ENCODE assay signal across 8 cellular contexts in the genomic region with DNA sequence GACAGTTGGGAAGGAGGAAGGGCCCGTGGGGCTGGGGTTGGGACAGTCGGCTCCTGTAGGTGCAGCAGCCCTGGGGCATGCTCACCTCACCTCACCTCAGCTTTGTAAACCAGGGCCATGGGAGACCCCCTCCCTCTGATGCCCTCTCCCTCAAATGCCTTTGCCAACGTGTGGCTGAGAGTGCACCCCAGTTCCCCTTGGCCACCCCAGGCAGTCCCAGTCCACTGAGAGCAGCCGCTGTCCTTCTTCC. TPM values are rescaled to one million over a fixed set of nuclear protein-coding genes. Genes with fewer than 3 reads are reported as not detected.
DNase-seq lines count a peak whose midpoint lies in the region; TF ChIP-seq lines count a peak whose summit lies in the region.

No MANE protein-coding gene starts in this region.

- H3K36me3 ChIP-seq in prostate gland: no peaks in the 10 kb centered on the region

- POLR2A ChIA-PET in RWPE1 (lab: Yijun Ruan, JAX; ENCODE audit: low non-redundant PET) (interaction anchor here (0.6 kb wide), 1 partner anchor 1214 kb away, joined by 3 read pairs; no protein-coding TSS in a partner anchor), HEK293T (lab: Yijun Ruan, JAX) (interaction anchor here (1.5 to 16.9 kb wide), 8 partner anchors 10 to 80 kb away, joined by 4 to 1436 read pairs (median 160); partner anchors contain the start of genes FRMD8, MALAT1 and SLC25A45)

- TF ChIP-seq CTCF in GM12875 (IDR thresholded peaks at IDR 0.05; ENCODE audit: borderline replicate concordance, insufficient read depth, low read depth, low read length) (no peak), RWPE1 (conservative IDR thresholded peaks at IDR 0.05; ENCODE audit: low read depth) (no peak), prostate gland (IDR thresholded peaks at IDR 0.05) (no peak)

- peaks cover 27% of the 10 kb centered on the region for H3K4me1 ChIP-seq in prostate gland (replicated peaks)

- no peaks in the 10 kb centered on the region for H3K9me3 ChIP-seq in prostate gland

- H3K4me3 ChIP-seq in GM12875 (ENCODE audit: low read depth, low read length) (peak overlapping the region; percentile 44), prostate gland (peak overlapping the region in 1 of 2 donors; percentile 24)

- DNase-seq in RWPE1 (ENCODE audit: low spot score) (no peak), erythroblast (lab: John Stamatoyannopoulos, UW) (peak; percentile 73 to 86), prostate gland (ENCODE audit: low spot score) (no peak), HEK293T (ENCODE audit: extremely low spot score) (no peak), NCI-H510A treated with DMSO at 0.1 percent for 48 hours (lab: John Stamatoyannopoulos, UW) (no peak), DMS79 treated with DMSO at 0.1 percent for 48 hours (lab: John Stamatoyannopoulos, UW) (no peak), superior temporal gyrus (ENCODE audit: extremely low spot score) (no peak)

- no peaks in the 10 kb centered on the region for H3K27me3 ChIP-seq in prostate gland (replicated peaks; ENCODE audit: insufficient read depth)

- CTCF ChIA-PET in RWPE1 (lab: Yijun Ruan, JAX): interaction anchor here (0.6 kb wide), 2 partner anchors 10 to 208 kb away, joined by 5 to 6 read pairs; no protein-coding TSS in a partner anchor
- CTCF ChIA-PET in HEK293T (lab: Yijun Ruan, JAX): interaction anchor here (4.2 kb wide), 1 partner anchor 52 kb away, joined by 40 read pairs; no protein-coding TSS in a partner anchor

- 2% methylated on average over 4 of the region's 4 CpGs for whole genome bisulfite sequencing in prostate gland

- H3K27ac ChIP-seq in RWPE1 (peak overlapping the region; percentile 100), prostate gland (peak overlapping the region; percentile 100)

- intact Hi-C loops in prostate gland (cut with DNase I): loop anchor here (2.0 to 10.0 kb wide), 2 partner anchors 54 to 80 kb away; partner anchors contain the start of gene MALAT1

- TF ChIP-seq POLR2A in erythroblast (IDR thresholded peaks at IDR 0.05; ENCODE audit: low read length) (no peak), prostate gland (IDR thresholded peaks at IDR 0.05) (peak; percentile 46)

TF ChIP-seq in HEK293T, 16 proteins besides CTCF, POLR2A, EP300 and RAD21:
- TF ChIP-seq FOXA1 (IDR thresholded peaks at IDR 0.05) (no peak), ELF4 (IDR thresholded peaks at IDR 0.05) (no peak), ARNT (IDR thresholded peaks at IDR 0.05) (no peak), SUZ12 (IDR thresholded peaks at IDR 0.05) (no peak), LEF1 (IDR thresholded peaks at IDR 0.05; ENCODE audit: borderline replicate concordance) (no peak), CTBP1 (IDR thresholded peaks at IDR 0.05; ENCODE audit: borderline replicate concordance) (no peak), ZNF384 (IDR thresholded peaks at IDR 0.05) (no peak), FOXM1 (IDR thresholded peaks at IDR 0.05; ENCODE audit: borderline replicate concordance) (no peak), TARDBP (IDR thresholded peaks at IDR 0.05) (no peak), SP1 (IDR thresholded peaks at IDR 0.05) (no peak)
- TF ChIP-seq, protein P1, sequence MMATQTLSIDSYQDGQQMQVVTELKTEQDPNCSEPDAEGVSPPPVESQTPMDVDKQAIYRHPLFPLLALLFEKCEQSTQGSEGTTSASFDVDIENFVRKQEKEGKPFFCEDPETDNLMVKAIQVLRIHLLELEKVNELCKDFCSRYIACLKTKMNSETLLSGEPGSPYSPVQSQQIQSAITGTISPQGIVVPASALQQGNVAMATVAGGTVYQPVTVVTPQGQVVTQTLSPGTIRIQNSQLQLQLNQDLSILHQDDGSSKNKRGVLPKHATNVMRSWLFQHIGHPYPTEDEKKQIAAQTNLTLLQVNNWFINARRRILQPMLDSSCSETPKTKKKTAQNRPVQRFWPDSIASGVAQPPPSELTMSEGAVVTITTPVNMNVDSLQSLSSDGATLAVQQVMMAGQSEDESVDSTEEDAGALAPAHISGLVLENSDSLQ (IDR thresholded peaks at IDR 0.05): no peak

RNA-seq across cellular contexts. Expression of gene NEAT1, which starts 4.2 kb away (rescaled TPM):
- total RNA-seq in prostate gland: 1,000 to 10,000 TPM in 1 of 2 donors, 100 to 1,000 TPM in 1; 110 to 1,326 TPM

RNA-seq across cellular contexts. Expression of gene FRMD8, which starts 31.9 kb away (rescaled TPM):
- total RNA-seq in prostate gland: 100 to 1,000 TPM in 1 of 2 donors, 10 to 100 TPM in 1; 36.1 to 106 TPM

RNA-seq across cellular contexts. Expression of gene SLC25A45, which starts 35.9 kb away (rescaled TPM):
- 10 to 100 TPM; 11.7 to 13.3 TPM for total RNA-seq in prostate gland

Comparison
In these comparisons a context has a peak if more than half of its experiments do, and no peak if none do; other contexts are left out.
1. DNase-seq: peak in erythroblast (2 of 2); none in RWPE1 (single experiment), prostate gland (single experiment), HEK293T (single experiment), NCI-H510A treated with DMSO at 0.1 percent for 48 hours (single experiment), DMS79 treated with DMSO at 0.1 percent for 48 hours (single experiment) and superior temporal gyrus (single experiment).